ENCODE assay signal across 20 cellular contexts in genomic region chr1:234565132-234565531, GRCh38. TPM values are rescaled to one million over a fixed set of nuclear protein-coding genes. Genes with fewer than 3 reads are reported as not detected.
DNase-seq lines count a peak whose midpoint lies in the region; ATAC-seq, FAIRE-seq and TF ChIP-seq lines count a peak whose summit lies in the region.
"Had no signal": no experiment of that assay in that cellular context is flagged by ENCODE, and none has a peak within 500 bp of the region (broad histone marks: within the 10 kb centered on the region; RNA-seq: fewer than 3 reads in every experiment).

No MANE protein-coding gene starts in this region.

- no peak overlapping the region for H3K4me3 ChIP-seq in HCT116 (replicated peaks in 1 of 2; ENCODE audit: low read depth in 1 of 2, low read length in 2 of 2)
- H3K4me3 ChIP-seq in RWPE2 (ENCODE audit: severe bottlenecking), result no peak overlapping the region
- no peak overlapping the region for H3K4me3 ChIP-seq in epithelial cell of esophagus (ENCODE audit: low read length)
- H3K4me3 ChIP-seq in BE2C (ENCODE audit: low read depth, low read length), result no peak overlapping the region

- BruUV-seq in HCT116 (replicated peaks; lab: Mats Ljungman, UMichigan), result no TSS peak

- H3K27ac Mint-ChIP-seq in progenitor cell of endocrine pancreas, result peak overlapping the region; percentile 86
- H3K27ac Mint-ChIP-seq: activated CD4-positive, alpha-beta T cell treated with anti-CD3 and anti-CD28 coated beads for 36 hours; CD14-positive monocyte had no signal

- H3K4me1 Mint-ChIP-seq in progenitor cell of endocrine pancreas (ENCODE audit: low read depth), result peaks cover 19% of the 10 kb centered on the region
- H3K4me1 Mint-ChIP-seq: CD14-positive monocyte; naive thymus-derived CD8-positive, alpha-beta T cell had no signal

- no peak overlapping the region for H3K27ac ChIP-seq in HCT116 (ENCODE audit: low read depth, low read length)
- peak overlapping the region; percentile 83 for H3K27ac ChIP-seq in RWPE2 (ENCODE audit: poor library complexity, severe bottlenecking)
- H3K27ac ChIP-seq: parathyroid adenoma had no signal

- no peak overlapping the region for H3K4me3 Mint-ChIP-seq in progenitor cell of endocrine pancreas (ENCODE audit: low read depth)
- H3K4me3 Mint-ChIP-seq: activated CD4-positive, alpha-beta T cell treated with anti-CD3 and anti-CD28 coated beads for 36 hours; CD14-positive monocyte; naive thymus-derived CD8-positive, alpha-beta T cell had no signal

- no peaks in the 10 kb centered on the region for H3K27me3 ChIP-seq in HCT116 (ENCODE audit: insufficient read depth, low read length)
- H3K27me3 ChIP-seq in RWPE2 (ENCODE audit: insufficient read depth, poor library complexity, severe bottlenecking), result no peaks in the 10 kb centered on the region
- H3K27me3 ChIP-seq in BE2C, result no peaks in the 10 kb centered on the region

- no peak for TF ChIP-seq RAD21 in HCT116 (IDR thresholded peaks at IDR 0.05; ENCODE audit: low read depth)

- no peaks in the 10 kb centered on the region for H3K9me3 ChIP-seq in HCT116 (ENCODE audit: control insufficient read depth in 1 of 2, insufficient read depth in 1 of 2, low read depth in 1 of 2, low read length in 2 of 2)
- no peaks in the 10 kb centered on the region for H3K9me3 ChIP-seq in RWPE2 (ENCODE audit: severe bottlenecking)
- no peaks in the 10 kb centered on the region for H3K9me3 ChIP-seq in BE2C

- no peaks in the 10 kb centered on the region for H3K36me3 Mint-ChIP-seq in progenitor cell of endocrine pancreas (ENCODE audit: insufficient read depth)
- H3K36me3 Mint-ChIP-seq: activated naive CD4-positive, alpha-beta T cell treated with anti-CD3 and anti-CD28 coated beads, Interleukin-2, amount 50 U/mL, for 72 hours; CD14-positive monocyte had no signal

- peak; percentile 20; the same call in 1 of the 2 replicates for ATAC-seq in HCT116
- ATAC-seq in RWPE2 (ENCODE audit: low read depth), result no peak
- no peak for ATAC-seq in GM21515 (IDR thresholded peaks at IDR 0.05; ENCODE audit: unreplicated experiment)
- ATAC-seq: naive thymus-derived CD8-positive, alpha-beta T cell; sciatic nerve had no signal

- no peaks in the 10 kb centered on the region for H4K20me1 ChIP-seq in HCT116 (ENCODE audit: insufficient read depth)

- no peaks in the 10 kb centered on the region for H3K27me3 Mint-ChIP-seq in progenitor cell of endocrine pancreas

- H3K4me2 ChIP-seq in HCT116 (ENCODE audit: low read length), result peak overlapping the region; percentile 38

- no peak for FAIRE-seq in RCC 7860 (lab: Jason Lieb, UNC)
- FAIRE-seq: H1, TTC549 had no signal

- RAD21 ChIA-PET in HCT116 (lab: Charles Lee; ENCODE audit: low non-redundant PET in 1 of 2, low total read pairs in 2 of 2, uncharacterized antibody in 2 of 2, unreplicated experiment in 2 of 2), result no interaction called here

- no peaks in the 10 kb centered on the region for H3K79me2 ChIP-seq in HCT116 (ENCODE audit: insufficient read depth, low read length)
- H3K79me2 ChIP-seq: parathyroid adenoma had no signal

- peak overlapping the region; percentile 6 for H2AFZ ChIP-seq in HCT116 (ENCODE audit: low read depth, low read length, poor library complexity, severe bottlenecking)
- H2AFZ ChIP-seq: parathyroid adenoma had no signal

- TF ChIP-seq POLR2A in HCT116 (IDR thresholded peaks at IDR 0.05; ENCODE audit: borderline replicate concordance, extremely low read depth, insufficient read depth, insufficient read length), result no peak

- CTCF ChIA-PET in HCT116 (lab: Charles Lee), result no interaction called here

- H3K4me1 ChIP-seq in HCT116 (ENCODE audit: control insufficient read depth in 1 of 2, insufficient read depth in 2 of 2, low read length in 2 of 2), result peaks cover 12 to 19% of the 10 kb centered on the region in 2 experiments
- peaks cover 12% of the 10 kb centered on the region for H3K4me1 ChIP-seq in RWPE2 (ENCODE audit: insufficient read depth, poor library complexity, severe bottlenecking)
- peaks cover 27% of the 10 kb centered on the region for H3K4me1 ChIP-seq in BE2C
- H3K4me1 ChIP-seq: parathyroid adenoma had no signal

- TF ChIP-seq CTCF in HCT116 (IDR thresholded peaks at IDR 0.05 in 2 of 3, conservative IDR thresholded peaks at IDR 0.05 in 1 of 3; ENCODE audit: borderline replicate concordance in 1 of 3, insufficient read depth in 1 of 3, low read depth in 2 of 3, low read length in 2 of 3) (no peak), RWPE2 (IDR thresholded peaks at IDR 0.05; ENCODE audit: poor library complexity, severe bottlenecking) (no peak), epithelial cell of esophagus (IDR thresholded peaks at IDR 0.05; ENCODE audit: insufficient read depth, low read depth, low read length, missing control alignments) (no peak), progenitor cell of endocrine pancreas (IDR thresholded peaks at IDR 0.05; ENCODE audit: unreplicated experiment) (no peak), BE2C (IDR thresholded peaks at IDR 0.05; ENCODE audit: low read depth, low read length) (no peak)

- POLR2A ChIA-PET in HCT116 (lab: Charles Lee), result no interaction called here

- H3K9ac ChIP-seq in HCT116 (ENCODE audit: low read length), result no peak overlapping the region
- H3K9ac ChIP-seq: parathyroid adenoma had no signal

- H3K9me3 Mint-ChIP-seq in progenitor cell of endocrine pancreas (ENCODE audit: low read depth), result peaks cover 4% of the 10 kb centered on the region
- H3K9me3 Mint-ChIP-seq: activated naive CD4-positive, alpha-beta T cell treated with anti-CD3 and anti-CD28 coated beads, Interleukin-2, amount 50 U/mL, for 72 hours; naive thymus-derived CD8-positive, alpha-beta T cell had no signal

- H3K36me3 ChIP-seq in HCT116 (ENCODE audit: control insufficient read depth in 1 of 2, insufficient read depth in 2 of 2, low read length in 2 of 2) (no peaks in the 10 kb centered on the region), RWPE2 (ENCODE audit: low read depth) (no peaks in the 10 kb centered on the region), BE2C (no peaks in the 10 kb centered on the region)

- DNase-seq in HCT116 (ENCODE audit: low read depth, low spot score) (no peak), RWPE2 (ENCODE audit: low spot score) (no peak), epithelial cell of esophagus (ENCODE audit: low read depth) (peak; percentile 33), progenitor cell of endocrine pancreas (ENCODE audit: low spot score, unreplicated experiment) (no peak), BE2C (no peak), RCC 7860 (ENCODE audit: low spot score) (no peak), Kasumi-1 (lab: John Stamatoyannopoulos, UW) (no peak)
- DNase-seq: aorta; glutamatergic neuron; naive thymus-derived CD8-positive, alpha-beta T cell; NCI-H1436; NCI-H2107 had no signal

- intact Hi-C loops in HCT116 (cut with micrococcal nuclease), result no loop called here

- H3K9me2 ChIP-seq in HCT116 (ENCODE audit: insufficient read depth), result no peaks in the 10 kb centered on the region

TF ChIP-seq in HCT116, 20 proteins besides CTCF, POLR2A, EP300 and RAD21:
- TF ChIP-seq ELF1 (IDR thresholded peaks at IDR 0.05; ENCODE audit: borderline replicate concordance, low read depth) (no peak), CBX3 (IDR thresholded peaks at IDR 0.05; ENCODE audit: low read depth) (no peak)
TF ChIP-seq in HCT116: peak in this region for 0.

RNA-seq across cellular contexts. Expression of gene IRF2BP2, which starts 44.8 kb away (rescaled TPM):
- total RNA-seq in HCT116 (2021; ENCODE audit: unreplicated experiment) (61.3 TPM), progenitor cell of endocrine pancreas (193 and 214 TPM in 2 replicates)
- polyA plus RNA-seq in HCT116 (2012), result 105 and 134 TPM in 2 replicates
- 199 TPM for polyA plus RNA-seq in BE2C (2012; ENCODE audit: insufficient read depth, insufficient read length, low read depth)
